In genomic region chr1:28354121-28354520, GRCh38 we compare ENCODE assay signal across 15 cellular contexts. TPM values are rescaled to one million over a fixed set of nuclear protein-coding genes. Genes with fewer than 3 reads are reported as not detected.
DNase-seq lines count a peak whose midpoint lies in the region; ATAC-seq and TF ChIP-seq lines count a peak whose summit lies in the region.
"Had no signal": no experiment of that assay in that cellular context is flagged by ENCODE, and none has a peak within 500 bp of the region (broad histone marks: within the 10 kb centered on the region; RNA-seq: fewer than 3 reads in every experiment).

No MANE protein-coding gene starts in this region.

- H3K4me1 Mint-ChIP-seq in mesothelial cell of epicardium, result peaks cover 8% of the 10 kb centered on the region
- no peaks in the 10 kb centered on the region for H3K4me1 Mint-ChIP-seq in activated T-cell treated with anti-CD3 and anti-CD28 coated beads, Interleukin-2, amount 50 U/mL, for 72 hours (ENCODE audit: low read depth)

- DNase-seq in AG08396 (ENCODE audit: low spot score), result peak; percentile 61
- peak; percentile 51 for DNase-seq in LHCN-M2 (ENCODE audit: low read depth)
- DNase-seq in cardiac fibroblast (ENCODE audit: low read depth in 2 of 2), result peak; percentile 48 to 87
- no peak for DNase-seq in mesothelial cell of epicardium (ENCODE audit: low spot score in 2 of 2, unreplicated experiment in 2 of 2)
- DNase-seq in activated T-cell treated with anti-CD3 and anti-CD28 coated beads, Interleukin-2, amount 50 U/mL, for 72 hours, result no peak
- DNase-seq in medulla oblongata (ENCODE audit: extremely low spot score), result no peak
- no peak for DNase-seq in T1000 (lab: John Stamatoyannopoulos, UW)
- DNase-seq: activated CD8-positive, alpha-beta memory T cell treated with anti-CD3 and anti-CD28 coated beads, Interleukin-2, amount 50 U/mL, for 48 hours; anterior cingulate cortex; kidney; NCI-H2029 treated with DMSO at 0.1 percent for 48 hours; stimulated activated CD4-positive, alpha-beta T cell treated with anti-CD3 and anti-CD28 coated beads, Interleukin-4, amount 100 ng/mL, for 24 hours; stomach; T-helper 9 cell had no signal

- H3K36me3 Mint-ChIP-seq in mesothelial cell of epicardium, result no peaks in the 10 kb centered on the region
- H3K36me3 Mint-ChIP-seq in activated T-cell treated with anti-CD3 and anti-CD28 coated beads, Interleukin-2, amount 50 U/mL, for 72 hours (ENCODE audit: insufficient read depth in 2 of 2), result no peaks in the 10 kb centered on the region

- H3K9me3 Mint-ChIP-seq in mesothelial cell of epicardium, result no peaks in the 10 kb centered on the region
- no peaks in the 10 kb centered on the region for H3K9me3 Mint-ChIP-seq in activated T-cell treated with anti-CD3 and anti-CD28 coated beads, Interleukin-2, amount 50 U/mL, for 72 hours

- TF ChIP-seq CTCF in cardiac fibroblast (IDR thresholded peaks at IDR 0.05; ENCODE audit: low read depth, low read length), result no peak
- TF ChIP-seq CTCF in mesothelial cell of epicardium (IDR thresholded peaks at IDR 0.05; ENCODE audit: unreplicated experiment), result no peak

- ATAC-seq in HG03378 (IDR thresholded peaks at IDR 0.05; ENCODE audit: unreplicated experiment), result no peak
- ATAC-seq in activated T-cell treated with anti-CD3 and anti-CD28 coated beads, Interleukin-2, amount 50 U/mL, for 72 hours (replicated peaks in 1 of 2), result no peak

- no peak overlapping the region for H3K4me3 ChIP-seq in cardiac fibroblast (replicated peaks in 1 of 2; ENCODE audit: low read depth in 2 of 2, low read length in 2 of 2)
- H3K4me3 ChIP-seq: stomach had no signal

- no peak overlapping the region for H3K4me3 Mint-ChIP-seq in mesothelial cell of epicardium
- H3K4me3 Mint-ChIP-seq in activated T-cell treated with anti-CD3 and anti-CD28 coated beads, Interleukin-2, amount 50 U/mL, for 72 hours, result no peak overlapping the region

- H3K27ac Mint-ChIP-seq in mesothelial cell of epicardium, result peak overlapping the region; percentile 87
- H3K27ac Mint-ChIP-seq in activated T-cell treated with anti-CD3 and anti-CD28 coated beads, Interleukin-2, amount 50 U/mL, for 72 hours, result no peak overlapping the region

- H3K27me3 Mint-ChIP-seq in mesothelial cell of epicardium (ENCODE audit: low read depth), result no peaks in the 10 kb centered on the region
- H3K27me3 Mint-ChIP-seq in activated T-cell treated with anti-CD3 and anti-CD28 coated beads, Interleukin-2, amount 50 U/mL, for 72 hours (ENCODE audit: low read depth), result no peaks in the 10 kb centered on the region

RNA-seq across cellular contexts. Expression of gene PHACTR4, which starts 15.4 kb away (rescaled TPM):
- total RNA-seq in LHCN-M2 (2014; rRNA removed), result 12.6 and 19.7 TPM in 2 replicates
- polyA plus RNA-seq in LHCN-M2 (2012), result 17.8 TPM
- total RNA-seq in mesothelial cell of epicardium, result 67.4 to 69.8 TPM (median 67.5 TPM) in 3 replicates
- total RNA-seq in activated T-cell treated with anti-CD3 and anti-CD28 coated beads, Interleukin-2, amount 50 U/mL, for 72 hours, result 10 to 100 TPM; 29.7 to 33.7 TPM

RNA-seq across cellular contexts. Expression of gene MED18, which starts 25.3 kb away (rescaled TPM):
- 18.4 and 19.2 TPM in 2 replicates for total RNA-seq in LHCN-M2 (2014; rRNA removed)
- 21.3 TPM for polyA plus RNA-seq in LHCN-M2 (2012)
- 9.2 to 11.7 TPM (median 9.9 TPM) in 3 replicates for total RNA-seq in mesothelial cell of epicardium
- total RNA-seq in activated T-cell treated with anti-CD3 and anti-CD28 coated beads, Interleukin-2, amount 50 U/mL, for 72 hours, result 10 to 100 TPM; 25.9 to 27.9 TPM

Comparison
In these comparisons a context has a peak if more than half of its experiments do, and no peak if none do; other contexts are left out.
1. DNase-seq: peak in AG08396 (single experiment), LHCN-M2 (single experiment) and cardiac fibroblast (2 of 2); none in mesothelial cell of epicardium (0 of 2), activated T-cell treated with anti-CD3 and anti-CD28 coated beads, Interleukin-2, amount 50 U/mL, for 72 hours (0 of 2), medulla oblongata (single experiment) and T1000 (single experiment).